ENCODE assay signal across 30 cellular contexts in the genomic region with DNA sequence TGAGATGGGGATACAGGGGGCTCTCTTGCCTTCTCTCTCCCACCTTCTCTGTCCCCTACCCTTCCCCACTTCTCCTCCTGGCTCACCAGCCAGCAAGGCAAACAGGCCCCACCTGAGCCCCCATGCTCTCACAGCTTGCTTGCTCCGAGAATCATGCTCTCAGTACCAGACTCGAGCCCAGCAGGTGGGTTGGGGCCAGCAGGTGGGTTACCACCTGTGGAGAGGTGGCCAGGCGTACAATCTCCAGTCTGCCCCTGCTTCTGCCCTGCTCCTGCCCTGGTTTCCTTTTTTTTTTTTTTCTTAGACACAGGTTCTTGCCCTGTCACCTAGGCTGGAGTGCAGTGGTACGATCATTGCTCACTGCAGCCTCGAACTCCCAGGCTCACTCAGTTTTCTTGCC.
"Had no signal": no experiment of that assay in that cellular context is flagged by ENCODE, and none has a peak within 500 bp of the region (broad histone marks: within the 10 kb centered on the region; RNA-seq: fewer than 3 reads in every experiment).

No MANE protein-coding gene starts in this region.

- H3K4me1 ChIP-seq: body of pancreas, sigmoid colon, uterus had no signal

- ATAC-seq: activated CD4-positive, alpha-beta T cell treated with anti-CD3 and anti-CD28 coated beads for 36 hours; body of pancreas; left lung; mucosa of descending colon; psoas muscle; stimulated activated memory B cell treated with anti-CD40 and anti-IgM and Interleukin-4, amounts not matched to agents 10 μg/mL and 1 μg/mL and 100 μg/mL, for 72 hours; stimulated activated naive CD8-positive, alpha-beta T cell treated with anti-CD3 and anti-CD28 coated beads, Interleukin-15, amount 100 ng/mL, for 72 hours had no signal

- FAIRE-seq: islet of Langerhans, small intestine had no signal

- H3K4me3 ChIP-seq: adrenal gland, body of pancreas, cardiac muscle cell, esophagus squamous epithelium, left lung, lung, mucosa of descending colon, psoas muscle, sigmoid colon, uterus had no signal

- H3K27ac Mint-ChIP-seq: activated CD4-positive, alpha-beta T cell treated with anti-CD3 and anti-CD28 coated beads for 36 hours; activated naive CD4-positive, alpha-beta T cell treated with anti-CD3 and anti-CD28 coated beads for 36 hours; activated naive CD8-positive, alpha-beta T cell treated with anti-CD3 and anti-CD28 coated beads for 36 hours; nephron; stimulated activated memory B cell treated with anti-CD40 and anti-IgM and Interleukin-4, amounts not matched to agents 10 μg/mL and 1 μg/mL and 100 μg/mL, for 72 hours; T-helper 2 cell treated with Interferon-gamma antibody and Interleukin-4, amounts not matched to agents 5 μg/mL and 100 μg/mL, for 36 hours; type B pancreatic cell had no signal

- H3K36me3 Mint-ChIP-seq: activated naive CD8-positive, alpha-beta T cell treated with anti-CD3 and anti-CD28 coated beads for 36 hours; stimulated activated memory B cell treated with anti-CD40 and anti-IgM and Interleukin-4, amounts not matched to agents 10 μg/mL and 1 μg/mL and 100 μg/mL, for 72 hours had no signal

- H3K27ac ChIP-seq: adrenal gland, body of pancreas, cardiac muscle cell, esophagus squamous epithelium, left lung, parathyroid adenoma, psoas muscle, sigmoid colon, uterus had no signal

- H3K9me3 Mint-ChIP-seq: activated naive CD4-positive, alpha-beta T cell treated with anti-CD3 and anti-CD28 coated beads for 36 hours; activated naive CD8-positive, alpha-beta T cell treated with anti-CD3 and anti-CD28 coated beads for 36 hours; nephron; stimulated activated memory B cell treated with anti-CD40 and anti-IgM and Interleukin-4, amounts not matched to agents 10 μg/mL and 1 μg/mL and 100 μg/mL, for 72 hours; stimulated activated naive CD8-positive, alpha-beta T cell treated with anti-CD3 and anti-CD28 coated beads, Interleukin-15, amount 100 ng/mL, for 72 hours; T-helper 2 cell treated with Interferon-gamma antibody and Interleukin-4, amounts not matched to agents 5 μg/mL and 100 μg/mL, for 36 hours had no signal

- H3K27me3 Mint-ChIP-seq: activated CD4-positive, alpha-beta T cell treated with anti-CD3 and anti-CD28 coated beads for 36 hours; activated naive CD8-positive, alpha-beta T cell treated with anti-CD3 and anti-CD28 coated beads for 36 hours; stimulated activated naive CD8-positive, alpha-beta T cell treated with anti-CD3 and anti-CD28 coated beads, Interleukin-15, amount 100 ng/mL, for 72 hours had no signal

- H3K4me3 Mint-ChIP-seq: activated CD4-positive, alpha-beta T cell treated with anti-CD3 and anti-CD28 coated beads for 36 hours; activated naive CD4-positive, alpha-beta T cell treated with anti-CD3 and anti-CD28 coated beads for 36 hours; activated naive CD8-positive, alpha-beta T cell treated with anti-CD3 and anti-CD28 coated beads for 36 hours; nephron; stimulated activated memory B cell treated with anti-CD40 and anti-IgM and Interleukin-4, amounts not matched to agents 10 μg/mL and 1 μg/mL and 100 μg/mL, for 72 hours; stimulated activated naive CD8-positive, alpha-beta T cell treated with anti-CD3 and anti-CD28 coated beads, Interleukin-15, amount 100 ng/mL, for 72 hours; T-helper 2 cell treated with Interferon-gamma antibody and Interleukin-4, amounts not matched to agents 5 μg/mL and 100 μg/mL, for 36 hours; type B pancreatic cell had no signal

- H3K4me1 Mint-ChIP-seq: stimulated activated memory B cell treated with anti-CD40 and anti-IgM and Interleukin-4, amounts not matched to agents 10 μg/mL and 1 μg/mL and 100 μg/mL, for 72 hours had no signal

- H3K36me3 ChIP-seq: adrenal gland, cardiac muscle cell, esophagus squamous epithelium, left lung, sigmoid colon, uterus had no signal

- DNase-seq: activated CD4-positive, alpha-beta T cell treated with anti-CD3 and anti-CD28 coated beads for 36 hours; activated CD4-positive, alpha-beta T cell treated with anti-CD3 and anti-CD28 coated beads, Interleukin-2, amount 50 U/mL, for 48 hours; activated CD4-positive, CD25-positive, alpha-beta regulatory T cell; activated CD8-positive, alpha-beta memory T cell treated with anti-CD3 and anti-CD28 coated beads for 24 hours; activated effector memory CD4-positive, alpha-beta T cell treated with anti-CD3 and anti-CD28 coated beads, Interleukin-2, amount 50 U/mL, for 16 hours; activated naive CD4-positive, alpha-beta T cell treated with anti-CD3 and anti-CD28 coated beads for 36 hours; activated naive CD8-positive, alpha-beta T cell treated with anti-CD3 and anti-CD28 coated beads for 36 hours; aorta; body of pancreas; esophagus squamous epithelium; foreskin melanocyte; left lung; mucosa of descending colon; nucleus accumbens; psoas muscle; sigmoid colon; small intestine; stimulated activated CD4-positive, alpha-beta T cell treated with anti-CD3 and anti-CD28 coated beads, Interleukin-4, amount 100 ng/mL, for 24 hours; stimulated activated naive CD8-positive, alpha-beta T cell treated with anti-CD3 and anti-CD28 coated beads, Interleukin-15, amount 100 ng/mL, for 72 hours; substantia nigra; uterus had no signal

- H3K27me3 ChIP-seq: adrenal gland, body of pancreas, cardiac muscle cell, esophagus squamous epithelium, left lung, sigmoid colon, uterus had no signal

- H3K9me3 ChIP-seq: adrenal gland, body of pancreas, esophagus squamous epithelium, left lung, mucosa of descending colon, psoas muscle, sigmoid colon, uterus had no signal
